29 cellular contexts compared by ENCODE assay signal in the genomic region with DNA sequence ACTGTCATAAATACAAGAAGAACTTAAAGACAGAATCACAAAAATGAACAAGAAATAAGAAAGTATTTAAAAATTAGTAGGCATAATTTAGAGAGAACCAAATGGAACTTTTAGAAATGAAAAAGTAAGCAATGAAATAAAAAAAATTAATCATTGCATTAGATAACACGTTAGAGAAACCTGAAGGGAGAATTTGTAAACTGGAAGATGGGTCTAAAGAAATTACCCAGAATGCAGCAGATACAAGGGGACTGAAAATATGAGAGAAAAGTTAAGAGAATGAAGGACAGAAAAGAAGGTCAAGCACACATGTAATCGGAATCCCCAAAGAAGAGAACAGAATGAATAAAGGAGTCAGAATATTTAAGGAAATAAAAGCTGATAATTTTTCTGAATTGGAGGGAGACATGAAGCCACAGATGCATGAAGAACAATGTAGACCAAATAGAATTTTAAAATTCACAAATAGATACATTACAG.
"Had no signal": no experiment of that assay in that cellular context is flagged by ENCODE, and none has a peak within 500 bp of the region (broad histone marks: within the 10 kb centered on the region; RNA-seq: fewer than 3 reads in every experiment).

No MANE protein-coding gene starts in this region.

- ATAC-seq: esophagus mucosa; gastroesophageal sphincter; heart left ventricle; left colon; left lobe of liver; lower lobe of right lung; mucosa of descending colon; naive thymus-derived CD8-positive, alpha-beta T cell had no signal

- H3K27ac Mint-ChIP-seq: immature natural killer cell; mesothelial cell of epicardium; naive thymus-derived CD8-positive, alpha-beta T cell had no signal

- H3K4me3 ChIP-seq: coronary artery, dorsolateral prefrontal cortex, esophagus squamous epithelium, gastroesophageal sphincter, heart left ventricle, hepatocyte, left ventricle myocardium inferior, lower lobe of right lung, mucosa of descending colon had no signal

- DNase-seq: dermis blood vessel endothelial cell; dorsolateral prefrontal cortex; effector CD4-positive, alpha-beta T cell; effector memory CD4-positive, alpha-beta T cell; erythroblast; esophagus squamous epithelium; foreskin fibroblast; foreskin melanocyte; heart left ventricle; hypothalamus; immature natural killer cell; islet precursor cell; kidney; kidney glomerular epithelial cell; left colon; left ventricle myocardium inferior; lower lobe of right lung; mesenchymal stem cell; mucosa of descending colon; naive B cell; naive thymus-derived CD8-positive, alpha-beta T cell had no signal

- H3K9me3 ChIP-seq: esophagus squamous epithelium, gastroesophageal sphincter, lower lobe of right lung, mucosa of descending colon had no signal

- H3K27me3 Mint-ChIP-seq: naive B cell had no signal

- H3K4me2 ChIP-seq: hepatocyte had no signal

- H3K27me3 ChIP-seq: dorsolateral prefrontal cortex, esophagus squamous epithelium, gastroesophageal sphincter, heart left ventricle, hepatocyte had no signal

- H3K36me3 ChIP-seq: gastroesophageal sphincter, lower lobe of right lung had no signal

- H3K4me1 ChIP-seq: esophagus squamous epithelium, gastroesophageal sphincter had no signal

- FAIRE-seq: colon, kidney had no signal

- H2AFZ ChIP-seq: hepatocyte had no signal

- H3K36me3 Mint-ChIP-seq: naive thymus-derived CD8-positive, alpha-beta T cell had no signal

- H3K9me3 Mint-ChIP-seq: immature natural killer cell had no signal

- H3K4me3 Mint-ChIP-seq: immature natural killer cell; mesothelial cell of epicardium; naive thymus-derived CD8-positive, alpha-beta T cell had no signal

- H3K4me1 Mint-ChIP-seq: immature natural killer cell, mesothelial cell of epicardium had no signal

- H3K27ac ChIP-seq: coronary artery, epithelial cell of prostate, esophagus squamous epithelium, gastroesophageal sphincter, heart left ventricle, hepatocyte, left ventricle myocardium inferior, lower lobe of right lung had no signal
